Comparison of ENCODE assay signal across 1 cellular context in the genomic region with DNA sequence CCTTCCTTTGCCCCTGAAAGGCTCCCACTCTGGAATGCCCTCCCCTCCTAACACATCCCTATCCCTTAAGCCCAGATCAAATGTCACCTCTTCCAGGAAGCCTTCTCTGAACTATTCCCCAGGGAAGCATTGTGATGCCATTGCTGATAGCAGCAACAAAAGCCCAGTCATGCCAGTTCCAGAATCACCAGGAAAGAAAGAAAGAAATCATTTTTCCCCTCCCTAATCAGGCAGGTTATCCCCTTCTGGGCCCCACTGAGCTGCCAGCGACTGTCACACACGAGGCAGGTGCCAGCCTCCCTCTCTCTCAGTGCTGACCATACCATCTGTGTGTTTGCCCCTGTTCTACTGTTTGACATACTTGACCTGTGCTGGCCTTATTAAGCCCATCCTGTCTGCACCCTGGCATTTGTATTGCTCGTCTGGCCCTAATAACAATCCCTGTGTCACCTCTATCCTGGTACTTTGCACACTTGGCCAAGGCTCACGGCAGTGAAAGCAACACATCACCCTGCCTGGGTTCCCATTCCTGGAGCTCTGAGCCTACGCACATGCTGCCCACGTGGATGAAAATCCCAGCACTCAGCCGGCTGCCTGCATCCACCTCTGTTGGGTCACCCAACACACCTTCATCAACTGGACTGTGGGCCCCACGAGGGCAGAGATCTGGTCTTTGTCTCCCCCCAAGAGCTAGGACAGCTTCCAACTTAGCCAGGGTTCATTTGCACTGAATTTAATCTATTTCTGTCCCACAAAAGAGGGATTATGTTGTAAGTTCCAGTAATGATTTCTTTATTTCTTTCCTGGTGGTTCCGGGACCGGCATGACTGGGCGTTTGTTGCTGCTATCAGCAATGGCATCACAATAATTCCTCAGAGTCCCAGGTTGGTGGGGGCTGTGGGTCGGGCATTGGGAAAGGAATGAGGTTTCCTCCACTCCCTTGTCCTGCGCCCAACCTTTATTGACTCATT.
TF ChIP-seq lines count a peak whose summit lies in the region.

No MANE protein-coding gene starts in this region.

TF ChIP-seq in HepG2, 621 proteins besides CTCF, POLR2A, EP300 and RAD21 (continued from another document and continues in another):
- peak; percentile 69; the same call in 1 of the 2 replicates for TF ChIP-seq KDM2A (CRISPR knock-in tag; IDR thresholded peaks at IDR 0.05; ENCODE audit: borderline replicate concordance, low read depth)
- TF ChIP-seq MEF2D (CRISPR knock-in tag; IDR thresholded peaks at IDR 0.05): peak; percentile 90
- TF ChIP-seq ZNF607 (CRISPR knock-in tag; IDR thresholded peaks at IDR 0.05; ENCODE audit: borderline replicate concordance): peak; percentile 99
- TF ChIP-seq ZNF136 (CRISPR knock-in tag; IDR thresholded peaks at IDR 0.05; ENCODE audit: low read depth): 0 out of 2 replicates have a peak, but pooled peaks have one; percentile 59
- no peak for TF ChIP-seq ZFP36L2 (CRISPR knock-in tag; IDR thresholded peaks at IDR 0.05)
- no peak for TF ChIP-seq PRPF4 (IDR thresholded peaks at IDR 0.05; ENCODE audit: low read depth, low read length, poor library complexity, severe bottlenecking)
- TF ChIP-seq ZNF615 (CRISPR knock-in tag; IDR thresholded peaks at IDR 0.05; ENCODE audit: borderline replicate concordance): no peak
- TF ChIP-seq ZNF558 (CRISPR knock-in tag; IDR thresholded peaks at IDR 0.05; ENCODE audit: borderline replicate concordance): peak; percentile 30; the same call in 1 of the 2 replicates
- TF ChIP-seq NFKB2 (CRISPR knock-in tag; IDR thresholded peaks at IDR 0.05; ENCODE audit: borderline replicate concordance): peak; percentile 81; the same call in 1 of the 2 replicates
- TF ChIP-seq ZBTB49 (CRISPR knock-in tag; IDR thresholded peaks at IDR 0.05; ENCODE audit: borderline replicate concordance): peak; percentile 90; the same call in 1 of the 2 replicates
- TF ChIP-seq HHEX (CRISPR knock-in tag; IDR thresholded peaks at IDR 0.05): peak; percentile 77
- peak; percentile 86 for TF ChIP-seq JUN (CRISPR knock-in tag; IDR thresholded peaks at IDR 0.05)
- TF ChIP-seq CBX1 (IDR thresholded peaks at IDR 0.05; ENCODE audit: low read depth): no peak
- TF ChIP-seq TSC22D2 (CRISPR knock-in tag; IDR thresholded peaks at IDR 0.05; ENCODE audit: borderline replicate concordance): peak; percentile 91
- TF ChIP-seq ZBTB2 (CRISPR knock-in tag; IDR thresholded peaks at IDR 0.05; ENCODE audit: low read depth): 0 out of 2 replicates have a peak, but pooled peaks have one; percentile 49
- peak; percentile 61; the same call in 1 of the 2 replicates for TF ChIP-seq ZNF451 (CRISPR knock-in tag; IDR thresholded peaks at IDR 0.05)
- TF ChIP-seq GZF1 (CRISPR knock-in tag; IDR thresholded peaks at IDR 0.05): peak; percentile 80; the same call in 1 of the 2 replicates
- TF ChIP-seq ZFP36L1 (CRISPR knock-in tag; IDR thresholded peaks at IDR 0.05): peak; percentile 100
- peak; percentile 92 for TF ChIP-seq ZNF232 (CRISPR knock-in tag; IDR thresholded peaks at IDR 0.05; ENCODE audit: borderline replicate concordance)
- TF ChIP-seq SCMH1 (CRISPR knock-in tag; IDR thresholded peaks at IDR 0.05; ENCODE audit: borderline replicate concordance): no peak
- no peak for TF ChIP-seq SNAPC2 (CRISPR knock-in tag; IDR thresholded peaks at IDR 0.05)
- peak; percentile 89 for TF ChIP-seq KLF9 (CRISPR knock-in tag; IDR thresholded peaks at IDR 0.05; ENCODE audit: low read depth)
- TF ChIP-seq, protein P1, sequence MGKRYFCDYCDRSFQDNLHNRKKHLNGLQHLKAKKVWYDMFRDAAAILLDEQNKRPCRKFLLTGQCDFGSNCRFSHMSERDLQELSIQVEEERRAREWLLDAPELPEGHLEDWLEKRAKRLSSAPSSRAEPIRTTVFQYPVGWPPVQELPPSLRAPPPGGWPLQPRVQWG (CRISPR knock-in tag; IDR thresholded peaks at IDR 0.05; ENCODE audit: borderline replicate concordance, low read depth): no peak
- TF ChIP-seq NFE2L1 (CRISPR knock-in tag; IDR thresholded peaks at IDR 0.05; ENCODE audit: borderline replicate concordance): peak; percentile 59; the same call in 1 of the 2 replicates
- TF ChIP-seq GPBP1L1 (CRISPR knock-in tag; IDR thresholded peaks at IDR 0.05): no peak
- TF ChIP-seq SAP130 (CRISPR knock-in tag; IDR thresholded peaks at IDR 0.05; ENCODE audit: low read depth): peak; percentile 88
- peak; percentile 38; the same call in 1 of the 2 replicates for TF ChIP-seq SOX13 (IDR thresholded peaks at IDR 0.05)
- TF ChIP-seq SOX13 (CRISPR knock-in tag; conservative IDR thresholded peaks at IDR 0.05 in 1 of 2, IDR thresholded peaks at IDR 0.05 in 1 of 2): peak in 1 of 2 experiments; percentile 45; a peak in 2 of 4 replicates
- TF ChIP-seq ZNF776 (CRISPR knock-in tag; IDR thresholded peaks at IDR 0.05): no peak; the same call in 1 of the 2 replicates
- TF ChIP-seq TBX3 (IDR thresholded peaks at IDR 0.05; ENCODE audit: borderline replicate concordance): peak; percentile 61; the same call in 1 of the 2 replicates
- peak; percentile 85 for TF ChIP-seq SPEN (CRISPR knock-in tag; IDR thresholded peaks at IDR 0.05; ENCODE audit: low read depth)
- no peak for TF ChIP-seq ONECUT2 (CRISPR knock-in tag; IDR thresholded peaks at IDR 0.05)
- TF ChIP-seq ZXDC (CRISPR knock-in tag; IDR thresholded peaks at IDR 0.05): no peak
- TF ChIP-seq, protein P2, sequence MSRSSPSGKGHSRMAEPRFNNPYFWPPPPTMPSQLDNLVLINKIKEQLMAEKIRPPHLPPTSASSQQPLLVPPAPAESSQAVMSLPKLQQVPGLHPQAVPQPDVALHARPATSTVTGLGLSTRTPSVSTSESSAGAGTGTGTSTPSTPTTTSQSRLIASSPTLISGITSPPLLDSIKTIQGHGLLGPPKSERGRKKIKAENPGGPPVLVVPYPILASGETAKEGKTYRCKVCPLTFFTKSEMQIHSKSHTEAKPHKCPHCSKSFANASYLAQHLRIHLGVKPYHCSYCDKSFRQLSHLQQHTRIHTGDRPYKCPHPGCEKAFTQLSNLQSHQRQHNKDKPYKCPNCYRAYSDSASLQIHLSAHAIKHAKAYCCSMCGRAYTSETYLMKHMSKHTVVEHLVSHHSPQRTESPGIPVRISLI (CRISPR knock-in tag; IDR thresholded peaks at IDR 0.05; ENCODE audit: borderline replicate concordance): 0 out of 2 replicates have a peak, but pooled peaks have one; percentile 10
- TF ChIP-seq STAT5B (CRISPR knock-in tag; IDR thresholded peaks at IDR 0.05): no peak; the same call in 1 of the 2 replicates
- peak; percentile 85 for TF ChIP-seq MED1 (CRISPR knock-in tag; IDR thresholded peaks at IDR 0.05)
- TF ChIP-seq ZNF205 (CRISPR knock-in tag; IDR thresholded peaks at IDR 0.05): peak; percentile 72; the same call in 1 of the 2 replicates
- TF ChIP-seq FOSL2 (CRISPR knock-in tag; IDR thresholded peaks at IDR 0.05): no peak; the same call in 1 of the 2 replicates
- TF ChIP-seq TRAFD1 (CRISPR knock-in tag; IDR thresholded peaks at IDR 0.05; ENCODE audit: borderline replicate concordance): peak; percentile 78; the same call in 1 of the 2 replicates
- 0 out of 2 replicates have a peak, but pooled peaks have one; percentile 74 for TF ChIP-seq HNRNPL (IDR thresholded peaks at IDR 0.05; ENCODE audit: low read depth, low read length)
- TF ChIP-seq ZNF710 (CRISPR knock-in tag; IDR thresholded peaks at IDR 0.05; ENCODE audit: borderline replicate concordance): no peak
- peak; percentile 75 for TF ChIP-seq THAP11 (CRISPR knock-in tag; IDR thresholded peaks at IDR 0.05)
- peak; percentile 37; the same call in 1 of the 2 replicates for TF ChIP-seq KDM1A (CRISPR knock-in tag; IDR thresholded peaks at IDR 0.05)
- TF ChIP-seq ZNF138 (CRISPR knock-in tag; IDR thresholded peaks at IDR 0.05; ENCODE audit: low read depth): 0 out of 2 replicates have a peak, but pooled peaks have one; percentile 43
- TF ChIP-seq, protein P3, sequence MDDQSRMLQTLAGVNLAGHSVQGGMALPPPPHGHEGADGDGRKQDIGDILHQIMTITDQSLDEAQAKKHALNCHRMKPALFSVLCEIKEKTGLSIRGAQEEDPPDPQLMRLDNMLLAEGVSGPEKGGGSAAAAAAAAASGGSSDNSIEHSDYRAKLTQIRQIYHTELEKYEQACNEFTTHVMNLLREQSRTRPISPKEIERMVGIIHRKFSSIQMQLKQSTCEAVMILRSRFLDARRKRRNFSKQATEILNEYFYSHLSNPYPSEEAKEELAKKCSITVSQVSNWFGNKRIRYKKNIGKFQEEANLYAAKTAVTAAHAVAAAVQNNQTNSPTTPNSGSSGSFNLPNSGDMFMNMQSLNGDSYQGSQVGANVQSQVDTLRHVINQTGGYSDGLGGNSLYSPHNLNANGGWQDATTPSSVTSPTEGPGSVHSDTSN (CRISPR knock-in tag; IDR thresholded peaks at IDR 0.05; ENCODE audit: borderline replicate concordance): no peak
